7 cellular contexts compared by ENCODE assay signal in genomic region chr10:6164271-6165095, GRCh38. TPM values are rescaled to one million over a fixed set of nuclear protein-coding genes. Genes with fewer than 3 reads are reported as not detected.
DNase-seq lines count a peak whose midpoint lies in the region; ATAC-seq and TF ChIP-seq lines count a peak whose summit lies in the region.

No MANE protein-coding gene starts in this region.

- peak overlapping the region; percentile 95 for H3K4me3 Mint-ChIP-seq in HFFc6
- peak overlapping the region; percentile 78 for H3K4me3 Mint-ChIP-seq in WTC11

- POLR2A ChIA-PET in WTC11 (lab: Charles Lee): interaction anchor here (1.2 kb wide), 1 partner anchor 38 kb away, joined by 6 read pairs; the partner anchor contains the start of gene PFKFB3

- H3K36me3 ChIP-seq in left ventricle myocardium inferior (peaks cover 9% of the 10 kb centered on the region), spleen (peaks cover 0 to 26% (median 5%) of the 10 kb centered on the region in 6 donors)

- H3K27ac Mint-ChIP-seq in HFFc6 (peak overlapping the region; percentile 90), WTC11 (peak overlapping the region; percentile 80)

- DNase-seq in HFFc6 (no peak), WTC11 (ENCODE audit: low spot score) (no peak), left ventricle myocardium inferior (no peak), spleen (no peak), NCI-H1105 treated with DMSO at 0.1 percent for 48 hours (lab: John Stamatoyannopoulos, UW) (no peak), cerebellar cortex (ENCODE audit: low spot score) (no peak)

- TF ChIP-seq CTCF in HFFc6 (IDR thresholded peaks at IDR 0.05) (no peak), WTC11 (IDR thresholded peaks at IDR 0.05) (no peak), left ventricle myocardium inferior (IDR thresholded peaks at IDR 0.05; ENCODE audit: borderline replicate concordance) (no peak), spleen (IDR thresholded peaks at IDR 0.05 in 8 of 11, conservative IDR thresholded peaks at IDR 0.05 in 3 of 11) (no peak)

- 26 to 34% (median 33%) methylated on average over 15 to 16 of the region's 16 CpGs for WGBS in spleen, 5 donors

- H3K4me1 ChIP-seq in left ventricle myocardium inferior: peaks cover 56% of the 10 kb centered on the region
- H3K4me1 ChIP-seq in spleen: peaks cover 18 to 72% (median 46%) of the 10 kb centered on the region in 6 donors

- H3K4me1 Mint-ChIP-seq in HFFc6 (ENCODE audit: low read depth): peaks cover 46% of the 10 kb centered on the region
- peaks cover 32% of the 10 kb centered on the region for H3K4me1 Mint-ChIP-seq in WTC11

- CTCF ChIA-PET in WTC11 (lab: Charles Lee): interaction anchor here (0.5 to 2.3 kb wide), 3 partner anchors 10 to 38 kb away, joined by 3 to 13 read pairs (median 7); partner anchors contain the start of gene PFKFB3

- H3K9me3 ChIP-seq in left ventricle myocardium inferior (replicated peaks) (no peaks in the 10 kb centered on the region), spleen (no peaks in the 10 kb centered on the region)

- ATAC-seq in WTC11: no peak
- no peak for ATAC-seq in GM21723 (IDR thresholded peaks at IDR 0.05; ENCODE audit: unreplicated experiment)

- H3K27ac ChIP-seq in left ventricle myocardium inferior (replicated peaks) (peak overlapping the region; percentile 97), spleen (peak overlapping the region; percentile 87 to 98 (median 94))

- H3K27me3 ChIP-seq in left ventricle myocardium inferior (ENCODE audit: low read depth): no peaks in the 10 kb centered on the region
- no peaks in the 10 kb centered on the region for H3K27me3 ChIP-seq in spleen (replicated peaks in 1 of 7)

- TF ChIP-seq POLR2A in spleen (IDR thresholded peaks at IDR 0.05): no peak

- H3K36me3 Mint-ChIP-seq in HFFc6 (ENCODE audit: low read depth): peaks cover 12% of the 10 kb centered on the region
- H3K36me3 Mint-ChIP-seq in WTC11: peaks cover 3% of the 10 kb centered on the region; the same call in 1 of the 2 replicates

- H3K9me3 Mint-ChIP-seq in HFFc6 (no peaks in the 10 kb centered on the region), WTC11 (no peaks in the 10 kb centered on the region)

- intact Hi-C loops in left ventricle myocardium inferior (cut with micrococcal nuclease) (no loop called here), spleen (cut with DNase I; ENCODE audit: low total_unique reads) (no loop called here)

- H3K4me3 ChIP-seq in left ventricle myocardium inferior (peak overlapping the region; percentile 85), spleen (peak overlapping the region; percentile 60 to 80 (median 68))

- H3K27me3 Mint-ChIP-seq in HFFc6 (ENCODE audit: insufficient read depth) (peaks cover 2% of the 10 kb centered on the region; the same call in 1 of the 2 replicates), WTC11 (ENCODE audit: low read depth) (peaks cover 6% of the 10 kb centered on the region)

TF ChIP-seq in WTC11, 78 proteins besides CTCF, POLR2A, EP300 and RAD21:
- TF ChIP-seq ATF3 (CRISPR knock-in tag; conservative IDR thresholded peaks at IDR 0.05) (no peak), FOXK1 (CRISPR knock-in tag; IDR thresholded peaks at IDR 0.05) (no peak), NFATC4 (CRISPR knock-in tag; IDR thresholded peaks at IDR 0.05) (no peak), JUN (CRISPR knock-in tag; IDR thresholded peaks at IDR 0.05) (no peak), SOX15 (CRISPR knock-in tag; IDR thresholded peaks at IDR 0.05) (no peak), ZNF512 (CRISPR knock-in tag; IDR thresholded peaks at IDR 0.05; ENCODE audit: borderline replicate concordance) (no peak), IRF1 (CRISPR knock-in tag; IDR thresholded peaks at IDR 0.05) (no peak), RORB (CRISPR knock-in tag; IDR thresholded peaks at IDR 0.05) (no peak), NR3C1 (CRISPR knock-in tag; conservative IDR thresholded peaks at IDR 0.05; ENCODE audit: low read depth) (no peak), CREM (CRISPR knock-in tag; IDR thresholded peaks at IDR 0.05) (no peak), ZNF416 (CRISPR knock-in tag; IDR thresholded peaks at IDR 0.05) (no peak), ZNF219 (CRISPR knock-in tag; IDR thresholded peaks at IDR 0.05; ENCODE audit: borderline replicate concordance) (no peak), GRHL2 (CRISPR knock-in tag; IDR thresholded peaks at IDR 0.05; ENCODE audit: insufficient replicate concordance, severe bottlenecking) (no peak)
TF ChIP-seq in WTC11: peak in this region for 0.

RNA-seq across cellular contexts. Expression of gene PFKFB3, which starts 38.2 kb away (rescaled TPM):
- total RNA-seq in HFFc6 (2021; fragmentation: NEBNext Ultra II Directional; extraction: Animal tissue kit (Norgen Biotek cat#: 25700)): 10 to 100 TPM; 25.4 to 34.6 (median 28.7) TPM
- 30.6 to 42.5 TPM (median 40.7 TPM) in 3 replicates for total RNA-seq in WTC11 (2021)
- 14.1 TPM for total RNA-seq in left ventricle myocardium inferior
- total RNA-seq in spleen: 100 to 1,000 TPM in 5 of 7 donors, 10 to 100 TPM in 2; 74.2 to 227 (median 145) TPM
- polyA plus RNA-seq in spleen: 10 to 100 TPM in 1 of 3 donors, 1 to 10 TPM in 2; 6.3 to 20.9 (median 8.8) TPM
